ENCODE assay signal across 37 cellular contexts in genomic region chr11:112336356-112336886, GRCh38.
"Had no signal": no experiment of that assay in that cellular context is flagged by ENCODE, and none has a peak within 500 bp of the region (broad histone marks: within the 10 kb centered on the region; RNA-seq: fewer than 3 reads in every experiment).

No MANE protein-coding gene starts in this region.

- H3K36me3 ChIP-seq: cardiac muscle cell had no signal

- DNase-seq: activated B cell treated with CpG ODN at 0.5 μM for 24 hours; activated CD4-positive, alpha-beta memory T cell treated with anti-CD3 and anti-CD28 coated beads, Interleukin-2, amount 10 ng/mL, durations not matched to agents 7 days and 5 days; activated CD4-positive, alpha-beta T cell treated with anti-CD3 and anti-CD28 coated beads for 1 hour; activated CD4-positive, alpha-beta T cell treated with anti-CD3 and anti-CD28 coated beads for 36 hours; activated CD4-positive, alpha-beta T cell treated with anti-CD3 and anti-CD28 coated beads for 48 hours; activated CD4-positive, alpha-beta T cell treated with anti-CD3 and anti-CD28 coated beads, Interleukin-2, amount 10 ng/mL, durations not matched to agents 7 days and 5 days; activated CD4-positive, alpha-beta T cell treated with anti-CD3 and anti-CD28 coated beads, Interleukin-2, amount 50 U/mL, for 48 hours; activated CD8-positive, alpha-beta memory T cell treated with anti-CD3 and anti-CD28 coated beads for 24 hours; activated CD8-positive, alpha-beta memory T cell treated with anti-CD3 and anti-CD28 coated beads, Interleukin-2, amount 10 ng/mL, durations not matched to agents 7 days and 5 days; activated CD8-positive, alpha-beta memory T cell treated with anti-CD3 and anti-CD28 coated beads, Interleukin-2, amount 50 U/mL, for 48 hours; activated CD8-positive, alpha-beta T cell treated with anti-CD3 and anti-CD28 coated beads, Interleukin-2, amount 10 ng/mL, durations not matched to agents 7 days and 5 days; activated effector memory CD4-positive, alpha-beta T cell treated with Interleukin-2 at 50 U/mL for 16 hours; activated gamma-delta T cell; activated naive CD4-positive, alpha-beta T cell treated with anti-CD3 and anti-CD28 coated beads, Interleukin-2, amount 10 ng/mL, durations not matched to agents 7 days and 5 days; activated naive CD4-positive, alpha-beta T cell treated with Interleukin-2 at 50 U/mL for 16 hours; activated naive CD8-positive, alpha-beta T cell treated with anti-CD3 and anti-CD28 coated beads, Interleukin-2, amount 50 U/mL, for 24 hours; activated T-cell treated with anti-CD3 and anti-CD28 coated beads, Interleukin-2, amount 50 U/mL, for 24 hours; activated T-cell treated with anti-CD3 and anti-CD28 coated beads, Interleukin-2, amount 50 U/mL, for 48 hours; amygdala; anterior cingulate cortex; caudate nucleus; cerebellar nuclear complex; T-helper 1 cell; T-helper 2 cell; T-helper 9 cell had no signal

- H3K4me3 Mint-ChIP-seq: activated B cell treated with CpG ODN at 0.5 μM for 24 hours; activated CD4-positive, alpha-beta memory T cell treated with anti-CD3 and anti-CD28 coated beads, Interleukin-2, amount 10 ng/mL, durations not matched to agents 7 days and 5 days; activated CD4-positive, alpha-beta T cell treated with anti-CD3 and anti-CD28 coated beads for 36 hours; activated CD4-positive, alpha-beta T cell treated with anti-CD3 and anti-CD28 coated beads, Interleukin-2, amount 10 ng/mL, durations not matched to agents 7 days and 5 days; activated CD8-positive, alpha-beta memory T cell treated with anti-CD3 and anti-CD28 coated beads, Interleukin-2, amount 10 ng/mL, durations not matched to agents 7 days and 5 days; activated CD8-positive, alpha-beta T cell treated with anti-CD3 and anti-CD28 coated beads, Interleukin-2, amount 10 ng/mL, durations not matched to agents 7 days and 5 days; activated naive CD4-positive, alpha-beta T cell treated with anti-CD3 and anti-CD28 coated beads, Interleukin-2, amount 10 ng/mL, durations not matched to agents 7 days and 5 days; activated naive CD4-positive, alpha-beta T cell treated with anti-CD3 and anti-CD28 coated beads, Interleukin-2, amount 50 U/mL, for 24 hours; activated naive CD8-positive, alpha-beta T cell; activated naive CD8-positive, alpha-beta T cell treated with anti-CD3 and anti-CD28 coated beads, Interleukin-2, amount 50 U/mL, for 24 hours; activated T-cell treated with anti-CD3 and anti-CD28 coated beads, Interleukin-2, amount 50 U/mL, for 24 hours; brain; central memory CD8-positive, alpha-beta T cell; T-helper 1 cell treated with Interleukin-12 subunit alpha and Interleukin-12 subunit beta and Interleukin-4 antibody, amounts not matched to agents 30 μg/mL and 1 μg/mL, for 36 hours; T-helper 2 cell treated with Interferon-gamma antibody and Interleukin-4, amounts not matched to agents 5 μg/mL and 100 μg/mL, for 36 hours had no signal

- H3K27me3 Mint-ChIP-seq: activated B cell treated with CpG ODN at 0.5 μM for 24 hours; activated CD4-positive, alpha-beta memory T cell treated with anti-CD3 and anti-CD28 coated beads, Interleukin-2, amount 10 ng/mL, durations not matched to agents 7 days and 5 days; activated CD4-positive, alpha-beta T cell treated with anti-CD3 and anti-CD28 coated beads for 36 hours; activated CD4-positive, alpha-beta T cell treated with anti-CD3 and anti-CD28 coated beads, Interleukin-2, amount 10 ng/mL, durations not matched to agents 7 days and 5 days; activated CD8-positive, alpha-beta memory T cell treated with anti-CD3 and anti-CD28 coated beads, Interleukin-2, amount 10 ng/mL, durations not matched to agents 7 days and 5 days; activated naive CD4-positive, alpha-beta T cell treated with anti-CD3 and anti-CD28 coated beads, Interleukin-2, amount 50 U/mL, for 24 hours; activated naive CD8-positive, alpha-beta T cell; activated naive CD8-positive, alpha-beta T cell treated with anti-CD3 and anti-CD28 coated beads, Interleukin-2, amount 50 U/mL, for 24 hours; activated T-cell treated with anti-CD3 and anti-CD28 coated beads, Interleukin-2, amount 50 U/mL, for 24 hours; central memory CD8-positive, alpha-beta T cell had no signal

- ATAC-seq: activated CD4-positive, alpha-beta T cell treated with anti-CD3 and anti-CD28 coated beads for 36 hours; activated CD8-positive, alpha-beta memory T cell treated with anti-CD3 and anti-CD28 coated beads, Interleukin-2, amount 10 ng/mL, durations not matched to agents 7 days and 5 days; activated CD8-positive, alpha-beta T cell treated with anti-CD3 and anti-CD28 coated beads, Interleukin-2, amount 10 ng/mL, durations not matched to agents 7 days and 5 days; activated naive CD8-positive, alpha-beta T cell treated with anti-CD3 and anti-CD28 coated beads, Interleukin-2, amount 50 U/mL, for 24 hours had no signal

- H3K9me3 ChIP-seq: ascending aorta had no signal

- H3K9me3 Mint-ChIP-seq: activated B cell treated with CpG ODN at 0.5 μM for 24 hours; activated CD4-positive, alpha-beta memory T cell treated with anti-CD3 and anti-CD28 coated beads, Interleukin-2, amount 10 ng/mL, durations not matched to agents 7 days and 5 days; activated naive CD4-positive, alpha-beta T cell treated with anti-CD3 and anti-CD28 coated beads, Interleukin-2, amount 10 ng/mL, durations not matched to agents 7 days and 5 days; activated naive CD8-positive, alpha-beta T cell treated with anti-CD3 and anti-CD28 coated beads, Interleukin-2, amount 50 U/mL, for 24 hours; activated T-cell treated with anti-CD3 and anti-CD28 coated beads, Interleukin-2, amount 50 U/mL, for 24 hours; activated T-helper 2 cell treated with anti-CD3 and anti-CD28 coated beads, Interferon-gamma antibody, Interleukin-2, Interleukin-4, amounts not matched to agents 10 μg/mL and 5 μg/mL and 100 μg/mL, durations not matched to agents 14 hours and 24 hours and 36 hours; central memory CD8-positive, alpha-beta T cell; T-helper 1 cell treated with Interleukin-12 subunit alpha and Interleukin-12 subunit beta and Interleukin-4 antibody, amounts not matched to agents 30 μg/mL and 1 μg/mL, for 36 hours; T-helper 2 cell treated with Interferon-gamma antibody and Interleukin-4, amounts not matched to agents 5 μg/mL and 100 μg/mL, for 36 hours had no signal

- H3K4me3 ChIP-seq: ascending aorta, cardiac muscle cell had no signal

- H3K4me1 ChIP-seq: ascending aorta had no signal

- FAIRE-seq: bronchial epithelial cell, TTC549 had no signal

- H3K27ac ChIP-seq: ascending aorta, cardiac muscle cell, VCaP had no signal

- H3K36me3 Mint-ChIP-seq: activated CD8-positive, alpha-beta memory T cell treated with anti-CD3 and anti-CD28 coated beads, Interleukin-2, amount 10 ng/mL, durations not matched to agents 7 days and 5 days; activated naive CD4-positive, alpha-beta T cell treated with anti-CD3 and anti-CD28 coated beads, Interleukin-2, amount 10 ng/mL, durations not matched to agents 7 days and 5 days; brain had no signal

- H3K4me1 Mint-ChIP-seq: activated B cell treated with CpG ODN at 0.5 μM for 24 hours; activated CD4-positive, alpha-beta memory T cell treated with anti-CD3 and anti-CD28 coated beads, Interleukin-2, amount 10 ng/mL, durations not matched to agents 7 days and 5 days; activated CD4-positive, alpha-beta T cell treated with anti-CD3 and anti-CD28 coated beads for 36 hours; activated CD4-positive, alpha-beta T cell treated with anti-CD3 and anti-CD28 coated beads, Interleukin-2, amount 10 ng/mL, durations not matched to agents 7 days and 5 days; activated CD8-positive, alpha-beta memory T cell treated with anti-CD3 and anti-CD28 coated beads, Interleukin-2, amount 10 ng/mL, durations not matched to agents 7 days and 5 days; activated naive CD4-positive, alpha-beta T cell treated with anti-CD3 and anti-CD28 coated beads, Interleukin-2, amount 10 ng/mL, durations not matched to agents 7 days and 5 days; activated naive CD4-positive, alpha-beta T cell treated with anti-CD3 and anti-CD28 coated beads, Interleukin-2, amount 50 U/mL, for 24 hours; activated naive CD8-positive, alpha-beta T cell treated with anti-CD3 and anti-CD28 coated beads, Interleukin-2, amount 50 U/mL, for 24 hours; central memory CD8-positive, alpha-beta T cell had no signal

- H3K27ac Mint-ChIP-seq: activated B cell treated with CpG ODN at 0.5 μM for 24 hours; activated CD4-positive, alpha-beta memory T cell treated with anti-CD3 and anti-CD28 coated beads, Interleukin-2, amount 10 ng/mL, durations not matched to agents 7 days and 5 days; activated CD4-positive, alpha-beta T cell treated with anti-CD3 and anti-CD28 coated beads for 36 hours; activated CD4-positive, alpha-beta T cell treated with anti-CD3 and anti-CD28 coated beads, Interleukin-2, amount 10 ng/mL, durations not matched to agents 7 days and 5 days; activated CD8-positive, alpha-beta memory T cell treated with anti-CD3 and anti-CD28 coated beads, Interleukin-2, amount 10 ng/mL, durations not matched to agents 7 days and 5 days; activated CD8-positive, alpha-beta T cell treated with anti-CD3 and anti-CD28 coated beads, Interleukin-2, amount 10 ng/mL, durations not matched to agents 7 days and 5 days; activated naive CD4-positive, alpha-beta T cell treated with anti-CD3 and anti-CD28 coated beads, Interleukin-2, amount 10 ng/mL, durations not matched to agents 7 days and 5 days; activated naive CD8-positive, alpha-beta T cell; activated naive CD8-positive, alpha-beta T cell treated with anti-CD3 and anti-CD28 coated beads, Interleukin-2, amount 50 U/mL, for 24 hours; activated T-cell treated with anti-CD3 and anti-CD28 coated beads, Interleukin-2, amount 50 U/mL, for 24 hours; activated T-helper 2 cell treated with anti-CD3 and anti-CD28 coated beads, Interferon-gamma antibody, Interleukin-2, Interleukin-4, amounts not matched to agents 10 μg/mL and 5 μg/mL and 100 μg/mL, durations not matched to agents 14 hours and 24 hours and 36 hours; brain; T-helper 1 cell treated with Interleukin-12 subunit alpha and Interleukin-12 subunit beta and Interleukin-4 antibody, amounts not matched to agents 30 μg/mL and 1 μg/mL, for 36 hours; T-helper 2 cell treated with Interferon-gamma antibody and Interleukin-4, amounts not matched to agents 5 μg/mL and 100 μg/mL, for 36 hours had no signal
